ENCODE assay signal across 1 cellular context in the genomic region with DNA sequence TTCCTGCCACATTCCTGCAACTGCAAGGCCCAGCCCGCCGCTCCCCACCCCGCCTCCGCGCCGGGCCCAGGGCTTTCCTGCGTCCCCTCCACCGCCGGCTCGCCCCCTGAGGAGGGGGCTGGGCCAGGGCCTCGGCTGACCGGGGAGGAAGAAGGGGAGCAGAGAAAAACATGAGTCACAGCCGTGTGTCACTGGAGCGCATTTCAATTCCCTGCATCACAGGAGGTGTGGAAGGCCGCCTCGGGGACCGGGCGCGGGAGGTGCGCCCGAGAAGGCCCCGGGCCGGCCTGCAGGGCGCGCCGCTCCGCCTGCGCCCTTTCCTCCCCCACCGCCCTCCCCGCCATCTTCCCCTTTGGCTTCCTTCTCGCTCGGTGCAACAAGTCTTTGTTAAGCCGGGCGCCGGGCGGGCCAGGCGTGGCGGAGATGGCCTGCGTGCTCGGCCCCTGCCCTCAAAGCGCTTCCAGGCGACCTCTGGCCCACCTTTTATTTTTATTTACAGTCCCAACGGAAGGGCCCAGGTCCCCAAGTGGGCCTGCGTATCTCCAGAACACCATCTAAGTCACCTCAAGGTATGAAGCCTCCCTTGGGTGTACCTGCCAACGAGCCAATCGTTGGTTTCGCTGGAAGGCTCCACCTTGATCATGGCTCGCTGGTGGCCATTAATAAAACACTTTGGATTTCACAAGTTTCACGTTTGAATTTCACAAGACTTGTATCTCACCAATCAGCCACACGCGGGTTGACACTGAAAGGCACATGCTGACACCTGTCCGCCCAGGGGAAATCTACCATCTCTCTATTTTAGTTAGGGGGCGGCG.
TF ChIP-seq lines count a peak whose summit lies in the region.

No MANE protein-coding gene starts in this region.

TF ChIP-seq in K562, 482 proteins besides CTCF, POLR2A, EP300 and RAD21 (continued from another document and continues in another):
- TF ChIP-seq, protein P1, sequence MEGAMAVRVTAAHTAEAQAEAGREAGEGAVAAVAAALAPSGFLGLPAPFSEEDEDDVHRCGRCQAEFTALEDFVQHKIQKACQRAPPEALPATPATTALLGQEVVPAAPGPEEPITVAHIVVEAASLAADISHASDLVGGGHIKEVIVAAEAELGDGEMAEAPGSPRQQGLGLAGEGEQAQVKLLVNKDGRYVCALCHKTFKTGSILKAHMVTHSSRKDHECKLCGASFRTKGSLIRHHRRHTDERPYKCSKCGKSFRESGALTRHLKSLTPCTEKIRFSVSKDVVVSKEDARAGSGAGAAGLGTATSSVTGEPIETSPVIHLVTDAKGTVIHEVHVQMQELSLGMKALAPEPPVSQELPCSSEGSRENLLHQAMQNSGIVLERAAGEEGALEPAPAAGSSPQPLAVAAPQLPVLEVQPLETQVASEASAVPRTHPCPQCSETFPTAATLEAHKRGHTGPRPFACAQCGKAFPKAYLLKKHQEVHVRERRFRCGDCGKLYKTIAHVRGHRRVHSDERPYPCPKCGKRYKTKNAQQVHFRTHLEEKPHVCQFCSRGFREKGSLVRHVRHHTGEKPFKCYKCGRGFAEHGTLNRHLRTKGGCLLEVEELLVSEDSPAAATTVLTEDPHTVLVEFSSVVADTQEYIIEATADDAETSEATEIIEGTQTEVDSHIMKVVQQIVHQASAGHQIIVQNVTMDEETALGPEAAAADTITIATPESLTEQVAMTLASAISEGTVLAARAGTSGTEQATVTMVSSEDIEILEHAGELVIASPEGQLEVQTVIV (CRISPR knock-in tag; IDR thresholded peaks at IDR 0.05; ENCODE audit: borderline replicate concordance) = no peak
- TF ChIP-seq ZNF695 (CRISPR knock-in tag; IDR thresholded peaks at IDR 0.05) = no peak
- TF ChIP-seq POLR2G (IDR thresholded peaks at IDR 0.05; ENCODE audit: low read depth, low read length) = peak; percentile 86
- no peak for TF ChIP-seq PURB (CRISPR knock-in tag; IDR thresholded peaks at IDR 0.05; ENCODE audit: low read depth)
- TF ChIP-seq CBFA2T2 (conservative IDR thresholded peaks at IDR 0.05) = no peak
- no peak for TF ChIP-seq ZNF717 (CRISPR knock-in tag; IDR thresholded peaks at IDR 0.05)
- TF ChIP-seq ZSCAN29 (IDR thresholded peaks at IDR 0.05) = no peak
- no peak for TF ChIP-seq SFPQ (IDR thresholded peaks at IDR 0.05; ENCODE audit: low read depth, low read length)
- TF ChIP-seq HEY1 (CRISPR knock-in tag; IDR thresholded peaks at IDR 0.05; ENCODE audit: borderline replicate concordance) = no peak
- TF ChIP-seq TAF7 (tag; IDR thresholded peaks at IDR 0.05) = no peak
- TF ChIP-seq, protein P2, sequence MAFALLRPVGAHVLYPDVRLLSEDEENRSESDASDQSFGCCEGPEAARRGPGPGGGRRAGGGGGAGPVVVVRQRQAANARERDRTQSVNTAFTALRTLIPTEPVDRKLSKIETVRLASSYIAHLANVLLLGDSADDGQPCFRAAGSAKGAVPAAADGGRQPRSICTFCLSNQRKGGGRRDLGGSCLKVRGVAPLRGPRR (CRISPR knock-in tag; IDR thresholded peaks at IDR 0.05) = no peak
- no peak for TF ChIP-seq GTF2E2 (tag; IDR thresholded peaks at IDR 0.05)
- no peak for TF ChIP-seq EZH2 (IDR thresholded peaks at IDR 0.05; ENCODE audit: borderline replicate concordance, low read depth, low read length)
- TF ChIP-seq SMC3 (conservative IDR thresholded peaks at IDR 0.05; ENCODE audit: insufficient read depth, low read depth, low read length) = no peak
- TF ChIP-seq TAF15 (IDR thresholded peaks at IDR 0.05; ENCODE audit: low read depth, low read length) = peak; percentile 89; the same call in 1 of the 2 replicates
- no peak for TF ChIP-seq HIVEP1 (CRISPR knock-in tag; IDR thresholded peaks at IDR 0.05)
- no peak for TF ChIP-seq POLR2AphosphoS2 (IDR thresholded peaks at IDR 0.05; ENCODE audit: low read length)
- TF ChIP-seq CBX5 (IDR thresholded peaks at IDR 0.05; ENCODE audit: borderline replicate concordance, low read depth) = no peak
- no peak for TF ChIP-seq ZNF174 (CRISPR knock-in tag; IDR thresholded peaks at IDR 0.05)
- TF ChIP-seq ETV1 (tag; conservative IDR thresholded peaks at IDR 0.05; ENCODE audit: low read depth) = peak; percentile 67
- TF ChIP-seq SAFB (IDR thresholded peaks at IDR 0.05; ENCODE audit: borderline replicate concordance, low read depth, low read length) = no peak
- TF ChIP-seq ZNF512 (tag; IDR thresholded peaks at IDR 0.05) = no peak
- no peak for TF ChIP-seq ZKSCAN3 (CRISPR knock-in tag; IDR thresholded peaks at IDR 0.05)
- TF ChIP-seq ARNT (IDR thresholded peaks at IDR 0.05) = peak; percentile 65 to 72; a peak in 2 of 4 replicates
- TF ChIP-seq ZNF354B (CRISPR knock-in tag; IDR thresholded peaks at IDR 0.05) = 0 out of 2 replicates have a peak, but pooled peaks have one; percentile 28
- no peak for TF ChIP-seq ZNF707 (CRISPR knock-in tag; conservative IDR thresholded peaks at IDR 0.05)
- TF ChIP-seq, protein P3, sequence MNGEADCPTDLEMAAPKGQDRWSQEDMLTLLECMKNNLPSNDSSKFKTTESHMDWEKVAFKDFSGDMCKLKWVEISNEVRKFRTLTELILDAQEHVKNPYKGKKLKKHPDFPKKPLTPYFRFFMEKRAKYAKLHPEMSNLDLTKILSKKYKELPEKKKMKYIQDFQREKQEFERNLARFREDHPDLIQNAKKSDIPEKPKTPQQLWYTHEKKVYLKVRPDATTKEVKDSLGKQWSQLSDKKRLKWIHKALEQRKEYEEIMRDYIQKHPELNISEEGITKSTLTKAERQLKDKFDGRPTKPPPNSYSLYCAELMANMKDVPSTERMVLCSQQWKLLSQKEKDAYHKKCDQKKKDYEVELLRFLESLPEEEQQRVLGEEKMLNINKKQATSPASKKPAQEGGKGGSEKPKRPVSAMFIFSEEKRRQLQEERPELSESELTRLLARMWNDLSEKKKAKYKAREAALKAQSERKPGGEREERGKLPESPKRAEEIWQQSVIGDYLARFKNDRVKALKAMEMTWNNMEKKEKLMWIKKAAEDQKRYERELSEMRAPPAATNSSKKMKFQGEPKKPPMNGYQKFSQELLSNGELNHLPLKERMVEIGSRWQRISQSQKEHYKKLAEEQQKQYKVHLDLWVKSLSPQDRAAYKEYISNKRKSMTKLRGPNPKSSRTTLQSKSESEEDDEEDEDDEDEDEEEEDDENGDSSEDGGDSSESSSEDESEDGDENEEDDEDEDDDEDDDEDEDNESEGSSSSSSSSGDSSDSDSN (IDR thresholded peaks at IDR 0.05; ENCODE audit: borderline replicate concordance in 1 of 2, low read depth in 2 of 2, low read length in 2 of 2) = 0 out of 4 replicates have a peak, but pooled peaks of 1 of the 2 experiments have one; percentile 68
- TF ChIP-seq ZNF280A (IDR thresholded peaks at IDR 0.05; ENCODE audit: low read depth, partially characterized antibody) = no peak
- TF ChIP-seq, protein P4, sequence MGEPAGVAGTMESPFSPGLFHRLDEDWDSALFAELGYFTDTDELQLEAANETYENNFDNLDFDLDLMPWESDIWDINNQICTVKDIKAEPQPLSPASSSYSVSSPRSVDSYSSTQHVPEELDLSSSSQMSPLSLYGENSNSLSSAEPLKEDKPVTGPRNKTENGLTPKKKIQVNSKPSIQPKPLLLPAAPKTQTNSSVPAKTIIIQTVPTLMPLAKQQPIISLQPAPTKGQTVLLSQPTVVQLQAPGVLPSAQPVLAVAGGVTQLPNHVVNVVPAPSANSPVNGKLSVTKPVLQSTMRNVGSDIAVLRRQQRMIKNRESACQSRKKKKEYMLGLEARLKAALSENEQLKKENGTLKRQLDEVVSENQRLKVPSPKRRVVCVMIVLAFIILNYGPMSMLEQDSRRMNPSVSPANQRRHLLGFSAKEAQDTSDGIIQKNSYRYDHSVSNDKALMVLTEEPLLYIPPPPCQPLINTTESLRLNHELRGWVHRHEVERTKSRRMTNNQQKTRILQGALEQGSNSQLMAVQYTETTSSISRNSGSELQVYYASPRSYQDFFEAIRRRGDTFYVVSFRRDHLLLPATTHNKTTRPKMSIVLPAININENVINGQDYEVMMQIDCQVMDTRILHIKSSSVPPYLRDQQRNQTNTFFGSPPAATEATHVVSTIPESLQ (CRISPR knock-in tag; IDR thresholded peaks at IDR 0.05) = no peak
- TF ChIP-seq, protein P5, sequence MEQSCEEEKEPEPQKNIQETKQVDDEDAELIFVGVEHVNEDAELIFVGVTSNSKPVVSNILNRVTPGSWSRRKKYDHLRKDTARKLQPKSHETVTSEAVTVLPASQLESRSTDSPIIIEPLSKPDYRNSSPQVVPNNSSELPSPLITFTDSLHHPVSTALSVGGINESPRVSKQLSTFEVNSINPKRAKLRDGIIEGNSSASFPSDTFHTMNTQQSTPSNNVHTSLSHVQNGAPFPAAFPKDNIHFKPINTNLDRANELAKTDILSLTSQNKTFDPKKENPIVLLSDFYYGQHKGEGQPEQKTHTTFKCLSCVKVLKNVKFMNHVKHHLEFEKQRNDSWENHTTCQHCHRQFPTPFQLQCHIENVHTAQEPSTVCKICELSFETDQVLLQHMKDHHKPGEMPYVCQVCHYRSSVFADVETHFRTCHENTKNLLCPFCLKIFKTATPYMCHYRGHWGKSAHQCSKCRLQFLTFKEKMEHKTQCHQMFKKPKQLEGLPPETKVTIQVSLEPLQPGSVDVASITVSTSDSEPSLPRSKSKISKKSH (CRISPR knock-in tag; IDR thresholded peaks at IDR 0.05) = no peak
- TF ChIP-seq SIN3A (IDR thresholded peaks at IDR 0.05; ENCODE audit: borderline replicate concordance in 2 of 2, control insufficient read depth in 1 of 2, low read depth in 2 of 2, low read length in 2 of 2) = peak; percentile 5 to 39; a peak in 1 of 4 replicates
- TF ChIP-seq YBX1 (IDR thresholded peaks at IDR 0.05) = no peak
- no peak; the same call in 1 of the 2 replicates for TF ChIP-seq ZNF583 (CRISPR knock-in tag; IDR thresholded peaks at IDR 0.05)
- TF ChIP-seq ZNF347 (CRISPR knock-in tag; IDR thresholded peaks at IDR 0.05; ENCODE audit: low read depth) = peak; percentile 27; the same call in 1 of the 2 replicates
- no peak for TF ChIP-seq BRD9 (IDR thresholded peaks at IDR 0.05; ENCODE audit: low read depth, partially characterized antibody)
- TF ChIP-seq ZNF696 (CRISPR knock-in tag; conservative IDR thresholded peaks at IDR 0.05) = peak; percentile 17; the same call in 1 of the 2 replicates
